ENCODE assay signal across 23 cellular contexts in genomic region chr2:18889565-18890332, GRCh38.
DNase-seq lines count a peak whose midpoint lies in the region; ATAC-seq and TF ChIP-seq lines count a peak whose summit lies in the region.
"Had no signal": no experiment of that assay in that cellular context is flagged by ENCODE, and none has a peak within 500 bp of the region (broad histone marks: within the 10 kb centered on the region; RNA-seq: fewer than 3 reads in every experiment).

No MANE protein-coding gene starts in this region.

- no peak for TF ChIP-seq POLR2A in esophagus muscularis mucosa (IDR thresholded peaks at IDR 0.05; ENCODE audit: low read depth)

- TF ChIP-seq CTCF in esophagus muscularis mucosa (IDR thresholded peaks at IDR 0.05) (no peak), thoracic aorta (IDR thresholded peaks at IDR 0.05) (no peak)

- no peaks in the 10 kb centered on the region for H3K9me3 Mint-ChIP-seq in activated naive CD4-positive, alpha-beta T cell treated with anti-CD3 and anti-CD28 coated beads, Interleukin-2, amount 50 U/mL, for 72 hours
- peaks cover 10 to 49% (median 17%) of the 10 kb centered on the region in 6 donors for H3K9me3 Mint-ChIP-seq in immature natural killer cell
- H3K9me3 Mint-ChIP-seq: activated naive CD8-positive, alpha-beta T cell treated with anti-CD3 and anti-CD28 coated beads for 36 hours; activated T-helper 1 cell treated with anti-CD3 and anti-CD28 coated beads, Interleukin-12 subunit alpha, Interleukin-12 subunit beta, Interleukin-2, Interleukin-4 antibody, amounts not matched to agents 30 ng/mL and 10 ng/mL and 1 ng/mL, durations not matched to agents 14 hours and 24 hours and 36 hours had no signal

- DNase-seq in MG63 (peak; percentile 33), esophagus muscularis mucosa (ENCODE audit: extremely low spot score) (no peak), middle frontal gyrus (ENCODE audit: extremely low spot score, low spot score) (peak; percentile 62), thoracic aorta (ENCODE audit: low spot score) (no peak), immature natural killer cell (no peak), OCI-M1 (lab: John Stamatoyannopoulos, UW) (no peak)
- no peak for DNase-seq in activated naive CD4-positive, alpha-beta T cell treated with anti-CD3 and anti-CD28 coated beads, Interleukin-2, amount 50 U/mL, for 72 hours (ENCODE audit: low spot score in 2 of 2)
- DNase-seq: activated CD4-positive, alpha-beta T cell treated with anti-CD3 and anti-CD28 coated beads for 36 hours; activated naive CD8-positive, alpha-beta T cell treated with anti-CD3 and anti-CD28 coated beads for 36 hours; foreskin keratinocyte; GDM1; mucosa of descending colon; NCI-H2227 treated with DMSO at 0.1 percent for 48 hours; NCI-H82; nucleus accumbens; stimulated activated CD4-positive, alpha-beta T cell treated with anti-CD3 and anti-CD28 coated beads, Interleukin-2, amount 100 ng/mL, for 24 hours; stimulated activated naive CD8-positive, alpha-beta T cell treated with anti-CD3 and anti-CD28 coated beads, Interleukin-15, Interleukin-2, amounts not matched to agents 100 U/mL and 50 U/mL, for 24 hours; T1000; upper lobe of right lung had no signal

- 61% methylated on average over 5 of the region's 5 CpGs for WGBS in esophagus muscularis mucosa

- H3K27me3 Mint-ChIP-seq in immature natural killer cell (ENCODE audit: low read depth in 3 of 3), result peaks cover 0 to 1% (median 0%) of the 10 kb centered on the region in 3 donors
- H3K27me3 Mint-ChIP-seq: activated CD4-positive, alpha-beta T cell treated with anti-CD3 and anti-CD28 coated beads for 36 hours; activated naive CD8-positive, alpha-beta T cell treated with anti-CD3 and anti-CD28 coated beads for 36 hours; brain had no signal

- H3K36me3 ChIP-seq in MG63 (no peaks in the 10 kb centered on the region), esophagus muscularis mucosa (no peaks in the 10 kb centered on the region), thoracic aorta (no peaks in the 10 kb centered on the region)
- H3K36me3 ChIP-seq: BLaER1, upper lobe of right lung had no signal

- no peak overlapping the region for H3K4me3 Mint-ChIP-seq in immature natural killer cell
- H3K4me3 Mint-ChIP-seq: activated CD4-positive, alpha-beta T cell treated with anti-CD3 and anti-CD28 coated beads for 36 hours; activated naive CD8-positive, alpha-beta T cell treated with anti-CD3 and anti-CD28 coated beads for 36 hours; activated T-helper 1 cell treated with anti-CD3 and anti-CD28 coated beads, Interleukin-12 subunit alpha, Interleukin-12 subunit beta, Interleukin-2, Interleukin-4 antibody, amounts not matched to agents 30 ng/mL and 10 ng/mL and 1 ng/mL, durations not matched to agents 14 hours and 24 hours and 36 hours had no signal

- H3K27ac ChIP-seq in esophagus muscularis mucosa (replicated peaks in 1 of 4) (peak overlapping the region in 3 of 4 donors; percentile 48 to 63 (median 61)), thoracic aorta (peak overlapping the region; percentile 48 to 58)
- H3K27ac ChIP-seq: BLaER1, foreskin keratinocyte, upper lobe of right lung had no signal

- H3K4me1 Mint-ChIP-seq in immature natural killer cell, result no peaks in the 10 kb centered on the region
- H3K4me1 Mint-ChIP-seq: activated CD4-positive, alpha-beta T cell treated with anti-CD3 and anti-CD28 coated beads for 36 hours; activated naive CD8-positive, alpha-beta T cell treated with anti-CD3 and anti-CD28 coated beads for 36 hours; brain had no signal

- no peaks in the 10 kb centered on the region for H3K36me3 Mint-ChIP-seq in activated naive CD4-positive, alpha-beta T cell treated with anti-CD3 and anti-CD28 coated beads, Interleukin-2, amount 50 U/mL, for 72 hours
- H3K36me3 Mint-ChIP-seq in immature natural killer cell, result peaks cover 0 to 4% (median 0%) of the 10 kb centered on the region in 3 donors
- H3K36me3 Mint-ChIP-seq: brain had no signal

- H3K4me1 ChIP-seq in esophagus muscularis mucosa, result peaks cover 4 to 12% (median 10%) of the 10 kb centered on the region in 4 donors
- peaks cover 8 to 14% of the 10 kb centered on the region in 2 donors for H3K4me1 ChIP-seq in thoracic aorta (ENCODE audit: control insufficient read depth in 1 of 2, low read depth in 2 of 2)
- H3K4me1 ChIP-seq: BLaER1, foreskin keratinocyte, upper lobe of right lung had no signal

- H3K4me3 ChIP-seq in MG63 (no peak overlapping the region), esophagus muscularis mucosa (no peak overlapping the region), thoracic aorta (no peak overlapping the region)
- H3K4me3 ChIP-seq: BLaER1, mucosa of descending colon, upper lobe of right lung had no signal

- H3K9me3 ChIP-seq in MG63 (no peaks in the 10 kb centered on the region), esophagus muscularis mucosa (no peaks in the 10 kb centered on the region), thoracic aorta (no peaks in the 10 kb centered on the region)
- H3K9me3 ChIP-seq: BLaER1, mucosa of descending colon, upper lobe of right lung had no signal

- ATAC-seq in thoracic aorta (ENCODE audit: insufficient number of reproducible peaks, low FRiP score, low read depth) (peak; percentile 78), HG02678 (IDR thresholded peaks at IDR 0.05; ENCODE audit: unreplicated experiment) (no peak)
- no peak for ATAC-seq in activated naive CD4-positive, alpha-beta T cell treated with anti-CD3 and anti-CD28 coated beads, Interleukin-2, amount 50 U/mL, for 72 hours
- ATAC-seq: activated CD4-positive, alpha-beta T cell treated with anti-CD3 and anti-CD28 coated beads for 36 hours; foreskin keratinocyte; mucosa of descending colon; stimulated activated naive CD8-positive, alpha-beta T cell treated with anti-CD3 and anti-CD28 coated beads, Interleukin-15, Interleukin-2, amounts not matched to agents 100 U/mL and 50 U/mL, for 24 hours; upper lobe of right lung had no signal

- TF ChIP-seq EP300 in esophagus muscularis mucosa (IDR thresholded peaks at IDR 0.05), result no peak

- H3K27me3 ChIP-seq in MG63 (no peaks in the 10 kb centered on the region), esophagus muscularis mucosa (no peaks in the 10 kb centered on the region), thoracic aorta (replicated peaks; ENCODE audit: insufficient read depth) (no peaks in the 10 kb centered on the region)
- H3K27me3 ChIP-seq: BLaER1, foreskin keratinocyte, upper lobe of right lung had no signal

- intact Hi-C loops in esophagus muscularis mucosa (cut with DNase I), result loop anchor here (10.0 kb wide), 1 partner anchor 475 kb away; no protein-coding TSS in a partner anchor

- H3K27ac Mint-ChIP-seq in activated naive CD4-positive, alpha-beta T cell treated with anti-CD3 and anti-CD28 coated beads, Interleukin-2, amount 50 U/mL, for 72 hours, result no peak overlapping the region
- H3K27ac Mint-ChIP-seq in immature natural killer cell, result no peak overlapping the region
- H3K27ac Mint-ChIP-seq: activated CD4-positive, alpha-beta T cell treated with anti-CD3 and anti-CD28 coated beads for 36 hours; activated naive CD8-positive, alpha-beta T cell treated with anti-CD3 and anti-CD28 coated beads for 36 hours; activated T-helper 1 cell treated with anti-CD3 and anti-CD28 coated beads, Interleukin-12 subunit alpha, Interleukin-12 subunit beta, Interleukin-2, Interleukin-4 antibody, amounts not matched to agents 30 ng/mL and 10 ng/mL and 1 ng/mL, durations not matched to agents 14 hours and 24 hours and 36 hours; brain had no signal

Comparison
In these comparisons a context has a peak if more than half of its experiments do, and no peak if none do; other contexts are left out.
1. DNase-seq: peak in MG63 (single experiment) and middle frontal gyrus (single experiment); none in esophagus muscularis mucosa (single experiment), thoracic aorta (single experiment), activated naive CD4-positive, alpha-beta T cell treated with anti-CD3 and anti-CD28 coated beads, Interleukin-2, amount 50 U/mL, for 72 hours (0 of 2), immature natural killer cell (0 of 3) and OCI-M1 (single experiment).